Comparison of ENCODE assay signal across 15 cellular contexts in the genomic region with DNA sequence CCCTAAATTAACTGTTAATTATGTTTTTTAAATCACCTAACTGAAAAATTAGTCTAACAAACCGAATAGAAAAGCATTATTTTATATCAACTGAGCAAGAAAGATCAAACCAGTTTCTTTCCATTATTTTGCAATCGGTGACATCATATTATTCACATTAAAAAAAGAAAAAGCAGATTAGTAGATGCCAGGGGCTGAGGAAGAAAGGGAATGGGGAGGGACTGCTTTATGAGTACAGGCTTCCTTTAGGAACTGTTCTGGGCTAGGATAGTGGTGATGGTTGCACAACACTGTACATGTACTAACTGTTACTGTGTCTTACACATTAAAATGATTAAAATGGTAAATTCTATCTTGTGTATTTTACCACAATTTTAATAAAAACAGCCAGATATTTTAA. TPM values are rescaled to one million over a fixed set of nuclear protein-coding genes. Genes with fewer than 3 reads are reported as not detected.
A peak's percentile ranks its signal among the peaks of the same experiment; 100 is the strongest.
DNase-seq lines count a peak whose midpoint lies in the region; ATAC-seq lines count a peak whose summit lies in the region.
"Had no signal": no experiment of that assay in that cellular context is flagged by ENCODE, and none has a peak within 500 bp of the region (broad histone marks: within the 10 kb centered on the region; RNA-seq: fewer than 3 reads in every experiment).

No MANE protein-coding gene starts in this region.

- no peak overlapping the region for H2BK12ac ChIP-seq in mesenchymal stem cell (ENCODE audit: low read length in 2 of 2)

- H3K9ac ChIP-seq in mesenchymal stem cell (ENCODE audit: low read length) = peak overlapping the region; percentile 87

- H4K91ac ChIP-seq in mesenchymal stem cell (ENCODE audit: low read length) = no peak overlapping the region

- intact Hi-C loops in Right ventricle myocardium inferior (cut with DNase I) (loop anchor here (5.0 kb wide), 1 partner anchor 60 kb away; the partner anchor contains the start of gene COBLL1), cardiac septum (cut with DNase I) (no loop called here)

- H3K79me1 ChIP-seq in mesenchymal stem cell (replicated peaks; ENCODE audit: low read length, poor library complexity, severe bottlenecking) = peaks cover 12% of the 10 kb centered on the region

- no peak overlapping the region for H3K27ac ChIP-seq in mesenchymal stem cell (ENCODE audit: low read length, poor library complexity, severe bottlenecking)
- H3K27ac ChIP-seq: colonic mucosa had no signal

- H3K4ac ChIP-seq in mesenchymal stem cell (ENCODE audit: low read depth in 1 of 2, low read length in 2 of 2) = no peak overlapping the region

- H2AK5ac ChIP-seq in mesenchymal stem cell (ENCODE audit: low read length, severe bottlenecking) = no peak overlapping the region

- ATAC-seq in Right ventricle myocardium inferior = peak; percentile 95
- ATAC-seq in HG03521 (IDR thresholded peaks at IDR 0.05; ENCODE audit: unreplicated experiment) = no peak
- ATAC-seq in GM21526 (IDR thresholded peaks at IDR 0.05; ENCODE audit: low FRiP score, unreplicated experiment) = no peak
- no peak for ATAC-seq in GM19467 (IDR thresholded peaks at IDR 0.05; ENCODE audit: unreplicated experiment)
- ATAC-seq in HG02763 (IDR thresholded peaks at IDR 0.05; ENCODE audit: unreplicated experiment) = no peak
- ATAC-seq: natural killer cell had no signal

- 100% methylated on average over 1 of the region's 2 CpGs for WGBS in mesenchymal stem cell

- no peak overlapping the region for H2AFZ ChIP-seq in mesenchymal stem cell (ENCODE audit: low read depth, low read length)

- no peak overlapping the region for H3K4me2 ChIP-seq in mesenchymal stem cell (ENCODE audit: low read length, poor library complexity, severe bottlenecking)

- H4K8ac ChIP-seq in mesenchymal stem cell (ENCODE audit: low read length) = no peak overlapping the region

- H3K18ac ChIP-seq in mesenchymal stem cell (ENCODE audit: low read depth in 1 of 2, low read length in 2 of 2) = no peak overlapping the region

- no peak overlapping the region for H3K4me3 ChIP-seq in mesenchymal stem cell (ENCODE audit: insufficient read depth in 1 of 2, low read depth in 1 of 2, low read length in 2 of 2)
- H3K4me3 ChIP-seq: colonic mucosa, stomach had no signal

- DNase-seq in Right ventricle myocardium inferior (ENCODE audit: missing footprints) (no peak), cardiac septum (ENCODE audit: low spot score) (no peak), fibroblast of the conjunctiva (ENCODE audit: low read depth) (peak; percentile 59), mesenchymal stem cell (peak; percentile 47)
- DNase-seq: 8988T; activated CD8-positive, alpha-beta memory T cell treated with anti-CD3 and anti-CD28 coated beads, Interleukin-2, amount 50 U/mL, for 48 hours; colonic mucosa; kidney glomerular epithelial cell; MV-4-11; natural killer cell; stomach had no signal

- H3K14ac ChIP-seq in mesenchymal stem cell (ENCODE audit: low read length in 2 of 2) = no peak overlapping the region

- H2BK5ac ChIP-seq in mesenchymal stem cell (ENCODE audit: low read depth, low read length, poor library complexity, severe bottlenecking) = no peak overlapping the region

- H3K27me3 ChIP-seq in mesenchymal stem cell (ENCODE audit: control insufficient read depth in 1 of 2, insufficient read depth in 1 of 2, low read length in 2 of 2) = no peaks in the 10 kb centered on the region
- H3K27me3 ChIP-seq: colonic mucosa, stomach had no signal

- H3K4me1 ChIP-seq in mesenchymal stem cell (ENCODE audit: control insufficient read depth, insufficient read depth, low read depth, low read length) = peaks cover 6% of the 10 kb centered on the region

- no peak overlapping the region for H2BK120ac ChIP-seq in mesenchymal stem cell (ENCODE audit: low read depth, low read length)

- H3K23ac ChIP-seq in mesenchymal stem cell (ENCODE audit: low read length in 2 of 2) = no peak overlapping the region

- peaks cover 0 to 6% of the 10 kb centered on the region in 2 experiments for H3K36me3 ChIP-seq in mesenchymal stem cell (ENCODE audit: control insufficient read depth in 1 of 2, insufficient read depth in 2 of 2, low read depth in 1 of 2, low read length in 2 of 2)
- H3K36me3 ChIP-seq: colonic mucosa, stomach had no signal

- no peak overlapping the region for H2BK15ac ChIP-seq in mesenchymal stem cell (ENCODE audit: low read depth, poor library complexity, severe bottlenecking)

- H3K9me3 ChIP-seq in mesenchymal stem cell (ENCODE audit: control insufficient read depth, low read length) = no peaks in the 10 kb centered on the region
- H3K9me3 ChIP-seq: colonic mucosa, stomach had no signal

RNA-seq across cellular contexts. Expression of gene COBLL1, which starts 59.3 kb away (rescaled TPM):
- total RNA-seq in Right ventricle myocardium inferior (15.2 TPM), cardiac septum (15.0 TPM)
- 4.2 TPM for polyA plus RNA-seq in mesenchymal stem cell (2013, experiment 1 of 2)
- polyA plus RNA-seq in mesenchymal stem cell (2013, experiment 2 of 2) = 3.8 TPM

Comparison
In these comparisons a context has a peak if more than half of its experiments do, and no peak if none do; other contexts are left out.
1. DNase-seq: peak in fibroblast of the conjunctiva (single experiment) and mesenchymal stem cell (single experiment); none in Right ventricle myocardium inferior (single experiment) and cardiac septum (single experiment).